8 cellular contexts compared by ENCODE assay signal in the genomic region with DNA sequence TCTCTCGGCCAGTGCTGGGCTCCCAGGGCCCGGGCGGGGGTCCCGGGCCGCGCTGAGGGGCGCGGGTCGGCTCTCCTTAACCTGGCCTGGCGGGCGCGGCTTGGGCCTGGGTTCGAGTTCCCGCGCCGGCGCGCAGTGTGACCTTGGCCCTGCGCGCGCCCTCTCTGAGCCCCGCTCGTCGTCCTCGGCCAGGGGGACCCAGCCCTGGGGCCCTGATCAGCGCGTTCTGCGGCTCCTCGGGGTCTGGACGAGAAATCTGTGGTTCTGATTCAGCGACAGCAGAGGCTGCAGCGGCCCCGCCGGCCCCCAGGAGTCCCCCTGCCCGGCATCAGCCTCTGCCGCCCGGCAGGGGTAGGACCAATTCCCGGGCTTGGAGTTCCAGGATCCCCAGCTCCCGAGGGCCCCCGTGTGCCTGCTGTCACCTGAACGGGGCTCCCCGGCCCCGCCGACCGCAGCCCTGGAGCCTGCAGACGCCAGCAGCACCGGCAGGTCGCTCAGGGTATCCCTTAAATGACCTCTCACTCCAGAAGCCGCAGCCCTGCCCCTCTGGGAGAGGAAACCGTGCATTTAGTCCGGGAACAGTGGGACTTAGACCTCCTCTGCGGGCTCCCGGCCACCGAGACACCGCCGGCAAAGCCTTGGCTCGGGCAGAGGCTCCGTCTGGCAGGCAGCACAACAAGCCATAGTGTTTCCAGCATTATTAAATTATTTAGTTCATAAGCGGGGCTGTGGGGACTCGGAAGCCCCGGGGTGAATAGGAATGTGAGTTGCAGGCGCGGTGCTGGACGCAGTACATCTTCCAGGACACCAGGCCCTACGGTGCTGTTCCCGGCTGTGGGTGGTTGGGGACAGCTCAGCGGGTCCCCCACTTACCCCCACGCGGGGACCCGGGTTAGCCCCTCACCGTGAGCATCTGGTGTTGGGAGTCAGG. TPM values are rescaled to one million over a fixed set of nuclear protein-coding genes. Genes with fewer than 3 reads are reported as not detected.
DNase-seq lines count a peak whose midpoint lies in the region; ATAC-seq and TF ChIP-seq lines count a peak whose summit lies in the region.

No MANE protein-coding gene starts in this region.

- peak overlapping the region; percentile 70 for H2AFZ ChIP-seq in mesenchymal stem cell (ENCODE audit: low read depth, low read length)

- H2BK12ac ChIP-seq in mesenchymal stem cell (ENCODE audit: low read length in 2 of 2) = peak overlapping the region in 1 of 2 experiments; percentile 61

- WGBS in endodermal cell (ENCODE audit: insufficient coverage in 1 of 2, insufficient read length in 1 of 2), 2 experiments = 5 to 10% methylated on average over 11 to 71 of the region's 71 CpGs
- 10% methylated on average over 64 of the region's 71 CpGs for WGBS in mesenchymal stem cell

- ATAC-seq in GM18907 (IDR thresholded peaks at IDR 0.05; ENCODE audit: unreplicated experiment) (peak; percentile 8), thoracic aorta (ENCODE audit: insufficient number of reproducible peaks, low FRiP score, low read depth) (peak; percentile 18)

- H3K4me1 ChIP-seq in HUES48 (ENCODE audit: control insufficient read depth, insufficient read depth, low read length) = peaks cover 11% of the 10 kb centered on the region
- H3K4me1 ChIP-seq in endodermal cell (ENCODE audit: control insufficient read depth, insufficient read depth, low read length) = peaks cover 8% of the 10 kb centered on the region
- peaks cover 30% of the 10 kb centered on the region for H3K4me1 ChIP-seq in mesenchymal stem cell (ENCODE audit: control insufficient read depth, insufficient read depth, low read depth, low read length)
- peaks cover 17 to 25% of the 10 kb centered on the region in 2 donors for H3K4me1 ChIP-seq in thoracic aorta (ENCODE audit: control insufficient read depth in 1 of 2, low read depth in 2 of 2)

- TF ChIP-seq CTCF in endodermal cell (conservative IDR thresholded peaks at IDR 0.05) (peak; percentile 62), thoracic aorta (IDR thresholded peaks at IDR 0.05) (peak; percentile 38)

- H3K36me3 ChIP-seq in HUES48 (ENCODE audit: control insufficient read depth, insufficient read depth, low read length) (no peaks in the 10 kb centered on the region), endodermal cell (ENCODE audit: control insufficient read depth, insufficient read depth, low read length) (no peaks in the 10 kb centered on the region), mesenchymal stem cell (ENCODE audit: control insufficient read depth in 1 of 2, insufficient read depth in 2 of 2, low read depth in 1 of 2, low read length in 2 of 2) (peaks cover 0 to 7% of the 10 kb centered on the region in 2 experiments), thoracic aorta (no peaks in the 10 kb centered on the region)

- H2BK15ac ChIP-seq in mesenchymal stem cell (ENCODE audit: low read depth, poor library complexity, severe bottlenecking) = peak overlapping the region; percentile 94

- no peak overlapping the region for H2AK5ac ChIP-seq in mesenchymal stem cell (ENCODE audit: low read length, severe bottlenecking)

- H3K79me1 ChIP-seq in mesenchymal stem cell (replicated peaks; ENCODE audit: low read length, poor library complexity, severe bottlenecking) = peaks cover 33% of the 10 kb centered on the region

- H2BK120ac ChIP-seq in mesenchymal stem cell (ENCODE audit: low read depth, low read length) = peak overlapping the region; percentile 85

- H3K27ac ChIP-seq in HUES48 (ENCODE audit: low read depth, low read length) = no peak overlapping the region
- no peak overlapping the region for H3K27ac ChIP-seq in endodermal cell (ENCODE audit: low read depth, low read length)
- H3K27ac ChIP-seq in mesenchymal stem cell (ENCODE audit: low read length, poor library complexity, severe bottlenecking) = no peak overlapping the region
- H3K27ac ChIP-seq in thoracic aorta = peak overlapping the region; percentile 23 to 61

- intact Hi-C loops in activated CD4-positive, alpha-beta T cell treated with anti-CD3 and anti-CD28 coated beads, Interleukin-2, amount 10 ng/mL, durations not matched to agents 24 days and 14 days (cut with micrococcal nuclease) = loop anchor here (5.0 kb wide), 4 partner anchors 52 to 172 kb away; a partner anchor contains a TSS

- peak overlapping the region; percentile 75 to 81 for H3K4ac ChIP-seq in mesenchymal stem cell (ENCODE audit: low read depth in 1 of 2, low read length in 2 of 2)

- no peaks in the 10 kb centered on the region for H3K27me3 ChIP-seq in HUES48 (ENCODE audit: control insufficient read depth, insufficient read depth, low read length)
- H3K27me3 ChIP-seq in endodermal cell (ENCODE audit: control insufficient read depth, insufficient read depth, low read length, poor library complexity, severe bottlenecking) = no peaks in the 10 kb centered on the region
- H3K27me3 ChIP-seq in mesenchymal stem cell (ENCODE audit: control insufficient read depth in 1 of 2, insufficient read depth in 1 of 2, low read length in 2 of 2) = no peaks in the 10 kb centered on the region
- no peaks in the 10 kb centered on the region for H3K27me3 ChIP-seq in thoracic aorta (replicated peaks; ENCODE audit: insufficient read depth)

- DNase-seq in ACHN (peak; percentile 40), endodermal cell (peak; percentile 80), mesenchymal stem cell (peak; percentile 64), thoracic aorta (ENCODE audit: low spot score) (no peak), GOT3 (lab: John Stamatoyannopoulos, UW) (no peak)
- DNase-seq in activated CD4-positive, alpha-beta T cell treated with anti-CD3 and anti-CD28 coated beads, Interleukin-2, amount 10 ng/mL, durations not matched to agents 24 days and 14 days = peak; percentile 76

- peaks cover 55% of the 10 kb centered on the region for H3K4me1 Mint-ChIP-seq in activated CD4-positive, alpha-beta T cell treated with anti-CD3 and anti-CD28 coated beads, Interleukin-2, amount 10 ng/mL, durations not matched to agents 24 days and 14 days
- peaks cover 31% of the 10 kb centered on the region for H3K4me1 Mint-ChIP-seq in endodermal cell

- H3K4me3 Mint-ChIP-seq in activated CD4-positive, alpha-beta T cell treated with anti-CD3 and anti-CD28 coated beads, Interleukin-2, amount 10 ng/mL, durations not matched to agents 24 days and 14 days = peak overlapping the region; percentile 76
- peak overlapping the region; percentile 65 for H3K4me3 Mint-ChIP-seq in endodermal cell

- peak overlapping the region; percentile 64 for H4K8ac ChIP-seq in mesenchymal stem cell (ENCODE audit: low read length)

- H3K18ac ChIP-seq in mesenchymal stem cell (ENCODE audit: low read depth in 1 of 2, low read length in 2 of 2) = peak overlapping the region; percentile 63 to 83

- no peak overlapping the region for H2BK5ac ChIP-seq in mesenchymal stem cell (ENCODE audit: low read depth, low read length, poor library complexity, severe bottlenecking)

- in situ Hi-C loops in ACHN (cut with HindIII; ENCODE audit: low pct_ligation_motif_present, low pct_unique_long_range_greater_than_20kb, low sequenced_read_pairs) = no loop called here

- no peaks in the 10 kb centered on the region for H3K9me3 Mint-ChIP-seq in activated CD4-positive, alpha-beta T cell treated with anti-CD3 and anti-CD28 coated beads, Interleukin-2, amount 10 ng/mL, durations not matched to agents 24 days and 14 days
- H3K9me3 Mint-ChIP-seq in endodermal cell = no peaks in the 10 kb centered on the region

- peak overlapping the region; percentile 90 for H4K91ac ChIP-seq in mesenchymal stem cell (ENCODE audit: low read length)

- peak overlapping the region; percentile 45; the same call in 1 of the 2 replicates for H3K9ac ChIP-seq in HUES48 (ENCODE audit: low read depth, low read length)
- H3K9ac ChIP-seq in endodermal cell (ENCODE audit: extremely low read depth, low read length, poor library complexity, severe bottlenecking) = peak overlapping the region; percentile 67
- peak overlapping the region; percentile 86 for H3K9ac ChIP-seq in mesenchymal stem cell (ENCODE audit: low read length)

- peak overlapping the region in 1 of 2 experiments; percentile 70 for H3K23ac ChIP-seq in mesenchymal stem cell (ENCODE audit: low read length in 2 of 2)

- H3K36me3 Mint-ChIP-seq in activated CD4-positive, alpha-beta T cell treated with anti-CD3 and anti-CD28 coated beads, Interleukin-2, amount 10 ng/mL, durations not matched to agents 24 days and 14 days (ENCODE audit: low read depth) = peaks cover 3% of the 10 kb centered on the region
- peaks cover 4% of the 10 kb centered on the region for H3K36me3 Mint-ChIP-seq in endodermal cell (ENCODE audit: low read depth)

- peak overlapping the region; percentile 85 for H3K27ac Mint-ChIP-seq in activated CD4-positive, alpha-beta T cell treated with anti-CD3 and anti-CD28 coated beads, Interleukin-2, amount 10 ng/mL, durations not matched to agents 24 days and 14 days
- H3K27ac Mint-ChIP-seq in endodermal cell = no peak overlapping the region

- H3K9me3 ChIP-seq in HUES48 (ENCODE audit: control insufficient read depth, insufficient read depth, low read length) (no peaks in the 10 kb centered on the region), endodermal cell (ENCODE audit: control insufficient read depth, low read length) (no peaks in the 10 kb centered on the region), mesenchymal stem cell (ENCODE audit: control insufficient read depth, low read length) (no peaks in the 10 kb centered on the region), thoracic aorta (no peaks in the 10 kb centered on the region)

- H3K4me3 ChIP-seq in HUES48 (ENCODE audit: low read depth, low read length) (peak overlapping the region; percentile 93), endodermal cell (ENCODE audit: low read length) (peak overlapping the region; percentile 89), mesenchymal stem cell (ENCODE audit: insufficient read depth in 1 of 2, low read depth in 1 of 2, low read length in 2 of 2) (peak overlapping the region; percentile 90 to 97), thoracic aorta (peak overlapping the region; percentile 89)

- no peaks in the 10 kb centered on the region for H3K27me3 Mint-ChIP-seq in activated CD4-positive, alpha-beta T cell treated with anti-CD3 and anti-CD28 coated beads, Interleukin-2, amount 10 ng/mL, durations not matched to agents 24 days and 14 days
- H3K27me3 Mint-ChIP-seq in endodermal cell (ENCODE audit: insufficient read depth) = no peaks in the 10 kb centered on the region

- H3K4me2 ChIP-seq in mesenchymal stem cell (ENCODE audit: low read length, poor library complexity, severe bottlenecking) = peak overlapping the region; percentile 99

- peak overlapping the region; percentile 36 to 76 for H3K14ac ChIP-seq in mesenchymal stem cell (ENCODE audit: low read length in 2 of 2)

RNA-seq across cellular contexts. Expression of a gene that starts 0.6 kb away (rescaled TPM):
- 5.8 and 6.4 TPM in 2 replicates for total RNA-seq in activated CD4-positive, alpha-beta T cell treated with anti-CD3 and anti-CD28 coated beads, Interleukin-2, amount 10 ng/mL, durations not matched to agents 24 days and 14 days
- total RNA-seq in endodermal cell (10 to 100 TPM; 14.5 to 18.5 TPM), thoracic aorta (10 to 100 TPM; 18.7 to 19.1 TPM)
- 10.4 TPM for polyA plus RNA-seq in endodermal cell (2013, experiment 1 of 2)
- 10.5 TPM for polyA plus RNA-seq in endodermal cell (2013, experiment 2 of 2)
- 20.2 TPM for polyA plus RNA-seq in mesenchymal stem cell (2013, experiment 1 of 2)
- 20.4 TPM for polyA plus RNA-seq in mesenchymal stem cell (2013, experiment 2 of 2)

RNA-seq across cellular contexts. Expression of a gene that starts 49.4 kb away (rescaled TPM):
- total RNA-seq in activated CD4-positive, alpha-beta T cell treated with anti-CD3 and anti-CD28 coated beads, Interleukin-2, amount 10 ng/mL, durations not matched to agents 24 days and 14 days = 284 TPM in 2 replicates
- total RNA-seq in endodermal cell = 100 to 1,000 TPM; 172 to 220 TPM
- polyA plus RNA-seq in endodermal cell (2013, experiment 1 of 2) = 136 TPM
- polyA plus RNA-seq in endodermal cell (2013, experiment 2 of 2) = 120 TPM
- 81.4 TPM for polyA plus RNA-seq in mesenchymal stem cell (2013, experiment 1 of 2)
- polyA plus RNA-seq in mesenchymal stem cell (2013, experiment 2 of 2) = 76.2 TPM
- total RNA-seq in thoracic aorta = 100 to 1,000 TPM in 1 of 2 donors, 10 to 100 TPM in 1; 94.0 to 150 TPM

Comparison
In these comparisons a context has a peak if more than half of its experiments do, and no peak if none do; other contexts are left out.
1. DNase-seq: peak in ACHN (single experiment), activated CD4-positive, alpha-beta T cell treated with anti-CD3 and anti-CD28 coated beads, Interleukin-2, amount 10 ng/mL, durations not matched to agents 24 days and 14 days (single experiment), endodermal cell (single experiment) and mesenchymal stem cell (single experiment); none in thoracic aorta (single experiment) and GOT3 (single experiment).
2. H3K27ac ChIP-seq: peak in thoracic aorta (2 of 2); none in HUES48 (single experiment), endodermal cell (single experiment) and mesenchymal stem cell (single experiment).
3. Peak in every context shown above with its lines, with median percentiles within 50 percentile points of each other: H3K4me3 ChIP-seq and H3K9ac ChIP-seq.